17 cellular contexts compared by ENCODE assay signal in the genomic region with DNA sequence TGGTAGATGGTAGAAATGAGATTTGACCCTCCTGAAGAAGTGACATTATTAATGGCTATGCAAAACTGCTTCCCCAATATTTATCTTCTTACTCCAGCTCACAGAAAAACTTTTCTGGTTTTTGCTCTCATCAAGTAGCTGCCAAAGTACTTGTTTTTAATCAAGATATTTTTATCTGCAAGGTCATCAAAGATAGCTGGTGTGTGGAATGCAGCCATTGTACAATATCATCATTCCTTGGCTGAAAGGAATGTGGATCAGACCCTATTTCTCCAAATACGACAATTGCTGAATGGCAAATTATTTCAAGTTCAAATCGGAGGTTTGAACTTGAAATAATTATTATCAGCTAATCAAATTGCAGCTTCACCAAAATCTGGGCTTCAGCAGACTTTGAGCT.
DNase-seq lines count a peak whose midpoint lies in the region; ATAC-seq and TF ChIP-seq lines count a peak whose summit lies in the region.
"Had no signal": no experiment of that assay in that cellular context is flagged by ENCODE, and none has a peak within 500 bp of the region (broad histone marks: within the 10 kb centered on the region; RNA-seq: fewer than 3 reads in every experiment).

No MANE protein-coding gene starts in this region.

- no peak overlapping the region for H3K4me3 Mint-ChIP-seq in mesothelial cell of epicardium
- H3K4me3 Mint-ChIP-seq: H9 had no signal

- H3K27me3 ChIP-seq in BJ (ENCODE audit: control insufficient read depth, insufficient read depth, low read length) (no peaks in the 10 kb centered on the region), RWPE2 (ENCODE audit: insufficient read depth, poor library complexity, severe bottlenecking) (no peaks in the 10 kb centered on the region), vagina (no peaks in the 10 kb centered on the region)

- H3K4me1 Mint-ChIP-seq in mesothelial cell of epicardium, result peaks cover 34% of the 10 kb centered on the region
- H3K4me1 Mint-ChIP-seq: H9 had no signal

- H3K27ac Mint-ChIP-seq in mesothelial cell of epicardium, result peak overlapping the region; percentile 34
- H3K27ac Mint-ChIP-seq: H9 had no signal

- H3K9me3 ChIP-seq in RWPE2 (ENCODE audit: severe bottlenecking) (no peaks in the 10 kb centered on the region), vagina (peaks cover 5% of the 10 kb centered on the region)

- peaks cover 27% of the 10 kb centered on the region for H3K36me3 Mint-ChIP-seq in mesothelial cell of epicardium

- H3K27ac ChIP-seq in RWPE2 (ENCODE audit: poor library complexity, severe bottlenecking) (peak overlapping the region; percentile 75), vagina (no peak overlapping the region)
- H3K27ac ChIP-seq: C4-2B, SK-N-MC had no signal

- H3K4me3 ChIP-seq in BJ (ENCODE audit: low read depth, low read length) (no peak overlapping the region), RWPE2 (ENCODE audit: severe bottlenecking) (no peak overlapping the region), choroid plexus epithelial cell (ENCODE audit: low read depth, low read length) (no peak overlapping the region), vagina (no peak overlapping the region)
- H3K4me3 ChIP-seq: SK-N-MC had no signal

- ATAC-seq in RWPE2 (ENCODE audit: low read depth) (no peak), GM19397 (IDR thresholded peaks at IDR 0.05; ENCODE audit: unreplicated experiment) (no peak)
- ATAC-seq: PC-3 had no signal

- no peaks in the 10 kb centered on the region for H3K27me3 Mint-ChIP-seq in mesothelial cell of epicardium (ENCODE audit: low read depth)

- H3K9me3 Mint-ChIP-seq in mesothelial cell of epicardium, result peaks cover 44% of the 10 kb centered on the region

- H3K4me1 ChIP-seq in RWPE2 (ENCODE audit: insufficient read depth, poor library complexity, severe bottlenecking) (peaks cover 39% of the 10 kb centered on the region), vagina (no peaks in the 10 kb centered on the region)

- TF ChIP-seq CTCF in BJ (IDR thresholded peaks at IDR 0.05; ENCODE audit: insufficient read depth, low read depth, low read length) (0 out of 2 replicates have a peak, but pooled peaks have one; percentile 7), RWPE2 (IDR thresholded peaks at IDR 0.05; ENCODE audit: poor library complexity, severe bottlenecking) (no peak), choroid plexus epithelial cell (conservative IDR thresholded peaks at IDR 0.05; ENCODE audit: low read depth, low read length) (peak; percentile 23), mesothelial cell of epicardium (IDR thresholded peaks at IDR 0.05; ENCODE audit: unreplicated experiment) (no peak), vagina (IDR thresholded peaks at IDR 0.05) (no peak)

- CTCF ChIA-PET in BJ (lab: Yijun Ruan, JAX), result interaction anchor here (1.2 to 2.9 kb wide), 4 partner anchors 12 to 99 kb away, joined by 5 to 13 read pairs (median 10); no protein-coding TSS in a partner anchor

- TF ChIP-seq POLR2A in vagina (IDR thresholded peaks at IDR 0.05), result no peak

- intact Hi-C loops in vagina (cut with DNase I), result no loop called here

- POLR2A ChIA-PET in BJ (lab: Charles Lee), result interaction anchor here (0.8 kb wide), 1 partner anchor 157 kb away, joined by 3 read pairs; the partner anchor contains the start of gene RPL22L1

- no peak for DNase-seq in BJ (ENCODE audit: low read depth)
- no peak for DNase-seq in RWPE2 (ENCODE audit: low spot score)
- no peak for DNase-seq in choroid plexus epithelial cell (ENCODE audit: low read depth)
- DNase-seq in mesothelial cell of epicardium (ENCODE audit: low spot score in 2 of 2, unreplicated experiment in 2 of 2), result no peak
- no peak for DNase-seq in D341Med (ENCODE audit: low spot score)
- no peak for DNase-seq in vagina (ENCODE audit: extremely low spot score in 2 of 2)
- DNase-seq in stimulated activated CD4-positive, alpha-beta T cell treated with anti-CD3 and anti-CD28 coated beads, Interleukin-4, amount 100 ng/mL, for 4 hours, result no peak
- DNase-seq: DMS153, H9, NCI-H1436, NCI-H2029, NCI-H2171, NCI-H82, PC-3 had no signal

- H3K36me3 ChIP-seq in BJ (ENCODE audit: control insufficient read depth, insufficient read depth, low read length), result no peaks in the 10 kb centered on the region
- no peaks in the 10 kb centered on the region for H3K36me3 ChIP-seq in RWPE2 (ENCODE audit: low read depth)
- H3K36me3 ChIP-seq in vagina, result no peaks in the 10 kb centered on the region

Comparison
In these comparisons a context has a peak if more than half of its experiments do, and no peak if none do; other contexts are left out.
1. CTCF ChIP-seq: peak in BJ (single experiment) and choroid plexus epithelial cell (single experiment); none in RWPE2 (single experiment), mesothelial cell of epicardium (single experiment) and vagina (0 of 3).